8 cellular contexts compared by ENCODE assay signal in the genomic region with DNA sequence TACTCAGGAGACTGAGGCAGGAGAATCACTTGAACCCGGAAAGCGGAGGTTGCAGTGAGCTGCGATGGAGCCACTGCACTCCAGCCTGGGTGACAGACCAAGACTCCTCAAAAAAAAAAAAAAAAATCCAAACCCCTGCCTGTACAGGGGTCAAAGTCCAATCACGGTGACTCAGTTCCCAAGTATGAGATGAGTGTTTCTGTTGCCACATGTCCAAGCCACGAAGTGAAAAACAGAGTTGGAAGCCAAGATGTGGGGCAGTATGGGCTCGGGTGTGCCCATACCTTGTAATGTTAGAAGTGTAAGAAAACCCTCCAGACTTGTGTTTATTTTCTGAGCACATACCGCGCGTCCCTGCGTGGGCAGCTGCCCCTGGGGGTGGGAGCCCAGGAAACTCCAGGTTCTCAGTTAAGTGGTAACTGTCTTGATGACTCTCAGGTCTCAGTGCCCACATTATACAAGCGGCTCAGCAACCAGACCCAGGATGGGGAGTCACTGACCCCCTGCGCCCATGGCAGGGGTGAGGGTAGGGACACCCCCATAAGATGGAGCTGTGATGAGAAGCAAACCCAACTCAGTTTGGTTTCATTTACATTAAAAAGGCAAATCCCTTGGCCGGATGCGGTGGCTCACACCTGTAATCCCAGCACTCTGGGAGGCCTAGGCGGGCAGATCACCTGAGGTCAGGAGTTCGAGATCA. TPM values are rescaled to one million over a fixed set of nuclear protein-coding genes. Genes with fewer than 3 reads are reported as not detected.
DNase-seq lines count a peak whose midpoint lies in the region; ATAC-seq and TF ChIP-seq lines count a peak whose summit lies in the region.

No MANE protein-coding gene starts in this region.

- peak; percentile 43 for TF ChIP-seq EP300 in ovary (IDR thresholded peaks at IDR 0.05)

- peak overlapping the region; percentile 89 for H3K27ac Mint-ChIP-seq in activated CD4-positive, alpha-beta memory T cell treated with anti-CD3 and anti-CD28 coated beads for 36 hours

- peaks cover 3% of the 10 kb centered on the region for H3K36me3 Mint-ChIP-seq in activated CD4-positive, alpha-beta memory T cell treated with anti-CD3 and anti-CD28 coated beads for 36 hours

- peak; percentile 21 for ATAC-seq in HG03196 (IDR thresholded peaks at IDR 0.05; ENCODE audit: unreplicated experiment)
- ATAC-seq in HG03342 (IDR thresholded peaks at IDR 0.05; ENCODE audit: unreplicated experiment), result no peak

- no peaks in the 10 kb centered on the region for H3K36me3 ChIP-seq in ovary

- POLR2A ChIA-PET in activated CD4-positive, alpha-beta memory T cell treated with anti-CD3 and anti-CD28 coated beads for 36 hours (lab: Charles Lee), result interaction anchor here (0.7 to 4.5 kb wide), 14 partner anchors 14 to 119 kb away, joined by 3 to 25 read pairs (median 3); partner anchors contain the start of genes ARHGAP45, RNU6-2 and WDR18

- H3K9me3 Mint-ChIP-seq in activated CD4-positive, alpha-beta memory T cell treated with anti-CD3 and anti-CD28 coated beads for 36 hours, result peaks cover 6% of the 10 kb centered on the region

- H3K27me3 Mint-ChIP-seq in activated CD4-positive, alpha-beta memory T cell treated with anti-CD3 and anti-CD28 coated beads for 36 hours, result no peaks in the 10 kb centered on the region

- no peaks in the 10 kb centered on the region for H3K9me3 ChIP-seq in ovary

- no peak for TF ChIP-seq POLR2A in erythroblast (IDR thresholded peaks at IDR 0.05; ENCODE audit: low read length)
- TF ChIP-seq POLR2A in ovary (IDR thresholded peaks at IDR 0.05), result no peak

- WGBS in ovary, 3 donors, result 33 to 39% (median 36%) methylated on average over 16 of the region's 16 CpGs

- H3K27me3 ChIP-seq in ovary, result no peaks in the 10 kb centered on the region

- TF ChIP-seq CTCF in AG10803 (conservative IDR thresholded peaks at IDR 0.05; ENCODE audit: low read length) (no peak), ovary (IDR thresholded peaks at IDR 0.05) (no peak)

- H3K4me1 ChIP-seq in ovary (ENCODE audit: insufficient read depth), result peaks cover 31% of the 10 kb centered on the region

- CTCF ChIA-PET in activated CD4-positive, alpha-beta memory T cell treated with anti-CD3 and anti-CD28 coated beads for 36 hours (lab: Charles Lee), result interaction anchor here (1.0 to 1.3 kb wide), 4 partner anchors 11 to 63 kb away, joined by 3 read pairs; no protein-coding TSS in a partner anchor

- H3K4me3 ChIP-seq in AG10803 (ENCODE audit: low read length) (peak overlapping the region; percentile 39), ovary (no peak overlapping the region)

- H3K4me3 Mint-ChIP-seq in activated CD4-positive, alpha-beta memory T cell treated with anti-CD3 and anti-CD28 coated beads for 36 hours, result peak overlapping the region; percentile 71

- H3K27ac ChIP-seq in ovary, result peak overlapping the region; percentile 84 to 88

- intact Hi-C loops in activated CD4-positive, alpha-beta memory T cell treated with anti-CD3 and anti-CD28 coated beads for 36 hours (cut with micrococcal nuclease), result loop anchor here (1.0 to 10.0 kb wide), 8 partner anchors 7 to 178 kb away; partner anchors contain the start of genes ARID3A, ATP5F1D, POLR2E and RNU6-2
- intact Hi-C loops in ovary (cut with DNase I), result loop anchor here in 3 of 4 donors (5.0 to 10.0 kb wide), 3 partner anchors 70 to 178 kb away; partner anchors contain the start of genes ARID3A (in 1 of the 3), RNU6-2 (in 1 of the 3), SBNO2 (in 1 of the 3) and TMEM259 (in 1 of the 3)

- H3K4me1 Mint-ChIP-seq in activated CD4-positive, alpha-beta memory T cell treated with anti-CD3 and anti-CD28 coated beads for 36 hours (ENCODE audit: low read depth), result peaks cover 60% of the 10 kb centered on the region

- DNase-seq in AG10803 (ENCODE audit: low read depth), result peak; percentile 100
- peak; percentile 90 for DNase-seq in activated CD4-positive, alpha-beta memory T cell treated with anti-CD3 and anti-CD28 coated beads for 36 hours
- peak; percentile 56 to 76 for DNase-seq in erythroblast (lab: John Stamatoyannopoulos, UW)
- DNase-seq in ovary, result peak; percentile 52 to 83 (median 67)
- no peak for DNase-seq in central memory CD4-positive, alpha-beta T cell
- DNase-seq in NCI-H774 (lab: John Stamatoyannopoulos, UW), result no peak

RNA-seq across cellular contexts. Expression of gene GPX4, which starts 1.2 kb away (rescaled TPM):
- total RNA-seq in activated CD4-positive, alpha-beta memory T cell treated with anti-CD3 and anti-CD28 coated beads for 36 hours, result 100 to 1,000 TPM; 274 to 275 TPM
- 100 to 1,000 TPM; 189 to 309 (median 247) TPM for total RNA-seq in ovary
- polyA plus RNA-seq in ovary, result 100 to 1,000 TPM; 239 to 450 TPM

RNA-seq across cellular contexts. Expression of gene POLR2E, which starts 7.4 kb away (rescaled TPM):
- total RNA-seq in activated CD4-positive, alpha-beta memory T cell treated with anti-CD3 and anti-CD28 coated beads for 36 hours, result 100 to 1,000 TPM; 204 to 207 TPM
- total RNA-seq in ovary, result 100 to 1,000 TPM in 5 of 7 donors, 10 to 100 TPM in 2; 88.2 to 157 (median 140) TPM
- polyA plus RNA-seq in ovary, result 100 to 1,000 TPM in 1 of 2 donors, 10 to 100 TPM in 1; 11.1 to 119 TPM

RNA-seq across cellular contexts. Expression of gene ARHGAP45, which starts 35.6 kb away (rescaled TPM):
- total RNA-seq in activated CD4-positive, alpha-beta memory T cell treated with anti-CD3 and anti-CD28 coated beads for 36 hours, result 100 to 1,000 TPM; 136 to 142 TPM
- 10 to 100 TPM in 2 of 7 donors, 1 to 10 TPM in 5; 2.7 to 10.6 (median 8.9) TPM for total RNA-seq in ovary
- polyA plus RNA-seq in ovary, result 1 to 10 TPM; 1.0 to 5.1 TPM

Comparison
In these comparisons a context has a peak if more than half of its experiments do, and no peak if none do; other contexts are left out.
1. DNase-seq: peak in AG10803 (single experiment), activated CD4-positive, alpha-beta memory T cell treated with anti-CD3 and anti-CD28 coated beads for 36 hours (single experiment), erythroblast (2 of 2) and ovary (5 of 5); none in central memory CD4-positive, alpha-beta T cell (single experiment) and NCI-H774 (single experiment).
2. RNA of gene ARHGAP45, which starts 35.6 kb away (total RNA-seq): 136 to 142 TPM in activated CD4-positive, alpha-beta memory T cell treated with anti-CD3 and anti-CD28 coated beads for 36 hours; 2.7 to 10.6 TPM in ovary; every median in the first group is over 10 times any median in the second.